ENCODE assay signal across 1 cellular context in the genomic region with DNA sequence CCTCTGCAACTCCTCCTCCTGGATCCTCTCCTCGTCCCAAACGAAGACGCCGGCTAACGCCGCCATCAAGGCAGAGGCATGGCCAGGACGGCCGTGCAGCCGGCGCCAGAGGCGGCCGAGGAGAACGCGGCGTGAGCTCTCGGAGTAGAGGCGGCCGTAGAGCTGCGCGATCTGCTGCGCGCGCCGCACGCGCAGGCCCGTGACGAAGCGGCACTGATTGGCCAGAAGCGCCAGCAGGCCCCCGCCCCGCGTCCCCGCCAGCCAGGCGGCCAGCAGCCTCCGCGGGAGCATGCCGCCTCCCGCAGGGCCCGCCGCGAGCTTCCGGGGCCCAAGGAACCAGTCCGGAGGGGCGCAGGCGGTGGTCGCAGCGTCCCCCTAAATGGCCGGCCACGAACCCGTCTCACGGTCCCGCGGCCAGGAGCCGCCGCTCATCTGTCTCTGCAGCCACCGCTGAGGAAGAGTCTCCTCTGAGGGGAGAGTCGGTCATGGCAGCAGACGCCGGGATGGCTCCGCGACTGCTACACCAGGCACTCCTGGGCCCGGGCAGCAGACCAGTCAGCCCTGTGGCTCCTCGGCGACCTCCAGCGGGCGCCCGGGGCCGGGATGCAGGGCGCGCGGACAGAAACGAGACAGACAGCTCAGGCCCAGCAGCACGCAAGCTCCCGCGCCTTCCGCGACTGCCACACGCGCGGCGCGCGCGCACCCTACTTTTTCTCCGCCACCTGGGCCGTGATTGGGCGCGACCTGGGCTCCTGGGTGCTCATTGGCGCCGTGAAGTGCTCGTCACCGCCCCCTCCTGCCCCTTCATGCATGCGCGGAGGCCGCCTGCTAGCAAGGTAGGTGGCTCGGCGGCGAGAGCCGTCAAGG.
TF ChIP-seq lines count a peak whose summit lies in the region.

A gene with protein sequence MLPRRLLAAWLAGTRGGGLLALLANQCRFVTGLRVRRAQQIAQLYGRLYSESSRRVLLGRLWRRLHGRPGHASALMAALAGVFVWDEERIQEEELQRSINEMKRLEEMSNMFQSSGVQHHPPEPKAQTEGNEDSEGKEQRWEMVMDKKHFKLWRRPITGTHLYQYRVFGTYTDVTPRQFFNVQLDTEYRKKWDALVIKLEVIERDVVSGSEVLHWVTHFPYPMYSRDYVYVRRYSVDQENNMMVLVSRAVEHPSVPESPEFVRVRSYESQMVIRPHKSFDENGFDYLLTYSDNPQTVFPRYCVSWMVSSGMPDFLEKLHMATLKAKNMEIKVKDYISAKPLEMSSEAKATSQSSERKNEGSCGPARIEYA (minus strand): TSS at position 684 of the 867 bp plus-strand sequence. CDS start 393 bp downstream, at position 291.

TF ChIP-seq in HEK293, 187 proteins besides CTCF, POLR2A, EP300 and RAD21 (continued from another document and continues in another):
- TF ChIP-seq, protein P1, sequence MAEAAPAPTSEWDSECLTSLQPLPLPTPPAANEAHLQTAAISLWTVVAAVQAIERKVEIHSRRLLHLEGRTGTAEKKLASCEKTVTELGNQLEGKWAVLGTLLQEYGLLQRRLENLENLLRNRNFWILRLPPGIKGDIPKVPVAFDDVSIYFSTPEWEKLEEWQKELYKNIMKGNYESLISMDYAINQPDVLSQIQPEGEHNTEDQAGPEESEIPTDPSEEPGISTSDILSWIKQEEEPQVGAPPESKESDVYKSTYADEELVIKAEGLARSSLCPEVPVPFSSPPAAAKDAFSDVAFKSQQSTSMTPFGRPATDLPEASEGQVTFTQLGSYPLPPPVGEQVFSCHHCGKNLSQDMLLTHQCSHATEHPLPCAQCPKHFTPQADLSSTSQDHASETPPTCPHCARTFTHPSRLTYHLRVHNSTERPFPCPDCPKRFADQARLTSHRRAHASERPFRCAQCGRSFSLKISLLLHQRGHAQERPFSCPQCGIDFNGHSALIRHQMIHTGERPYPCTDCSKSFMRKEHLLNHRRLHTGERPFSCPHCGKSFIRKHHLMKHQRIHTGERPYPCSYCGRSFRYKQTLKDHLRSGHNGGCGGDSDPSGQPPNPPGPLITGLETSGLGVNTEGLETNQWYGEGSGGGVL (tag by site-specific recombination; IDR thresholded peaks at IDR 0.05) = no peak
- TF ChIP-seq ZNF555 (tag by site-specific recombination; conservative IDR thresholded peaks at IDR 0.05) (no peak), ZNF391 (tag by site-specific recombination; IDR thresholded peaks at IDR 0.05; ENCODE audit: borderline replicate concordance, low read depth) (no peak; the same call in 1 of the 2 replicates), ZNF24 (tag by site-specific recombination; IDR thresholded peaks at IDR 0.05) (0 out of 2 replicates have a peak, but pooled peaks have one; percentile 40), ZNF366 (tag by site-specific recombination; conservative IDR thresholded peaks at IDR 0.05) (no peak), GLI2 (tag by site-specific recombination; IDR thresholded peaks at IDR 0.05; ENCODE audit: borderline replicate concordance, low read depth) (no peak), ZFP37 (tag by site-specific recombination; IDR thresholded peaks at IDR 0.05) (peak; percentile 76), ZNF140 (tag by site-specific recombination; IDR thresholded peaks at IDR 0.05) (no peak), ZNF23 (tag by site-specific recombination; IDR thresholded peaks at IDR 0.05; ENCODE audit: borderline replicate concordance) (no peak), GLI4 (tag by site-specific recombination; IDR thresholded peaks at IDR 0.05) (no peak), ZNF433 (tag by site-specific recombination; IDR thresholded peaks at IDR 0.05; ENCODE audit: low read depth) (no peak), ZNF202 (tag by site-specific recombination; IDR thresholded peaks at IDR 0.05; ENCODE audit: borderline replicate concordance) (no peak), ZNF549 (tag by site-specific recombination; IDR thresholded peaks at IDR 0.05) (no peak), KLF8 (tag by site-specific recombination; IDR thresholded peaks at IDR 0.05) (no peak), ZNF792 (tag by site-specific recombination; IDR thresholded peaks at IDR 0.05) (no peak), ZNF157 (tag by site-specific recombination; IDR thresholded peaks at IDR 0.05) (no peak), MYNN (tag by site-specific recombination; IDR thresholded peaks at IDR 0.05; ENCODE audit: borderline replicate concordance) (no peak), ZNF707 (tag by site-specific recombination; IDR thresholded peaks at IDR 0.05) (no peak), ZNF335 (tag by site-specific recombination; conservative IDR thresholded peaks at IDR 0.05) (peak; percentile 88), ZSCAN23 (tag by site-specific recombination; IDR thresholded peaks at IDR 0.05) (peak; percentile 58; the same call in 1 of the 2 replicates), TRIM28 (IDR thresholded peaks at IDR 0.05; ENCODE audit: borderline replicate concordance, low read length) (no peak), ZNF548 (tag by site-specific recombination; IDR thresholded peaks at IDR 0.05) (no peak), ZFP69B (tag by site-specific recombination; IDR thresholded peaks at IDR 0.05) (peak; percentile 55; the same call in 1 of the 2 replicates), SCRT2 (tag by site-specific recombination; IDR thresholded peaks at IDR 0.05) (no peak), ZNF600 (tag by site-specific recombination; IDR thresholded peaks at IDR 0.05) (no peak; the same call in none of the 2 replicates), ZNF768 (tag by site-specific recombination; IDR thresholded peaks at IDR 0.05) (no peak), OSR2 (tag by site-specific recombination; IDR thresholded peaks at IDR 0.05) (peak; percentile 50; the same call in 1 of the 2 replicates), ZBTB20 (tag by site-specific recombination; IDR thresholded peaks at IDR 0.05) (peak; percentile 80), ZNF266 (tag by site-specific recombination; IDR thresholded peaks at IDR 0.05; ENCODE audit: low read depth) (no peak), ZNF341 (tag by site-specific recombination; IDR thresholded peaks at IDR 0.05; ENCODE audit: low read depth) (no peak), ZSCAN16 (tag by site-specific recombination; IDR thresholded peaks at IDR 0.05) (no peak), ZNF274 (IDR thresholded peaks at IDR 0.05; ENCODE audit: low read length) (no peak), ZNF274 (tag by site-specific recombination; IDR thresholded peaks at IDR 0.05; ENCODE audit: borderline replicate concordance) (no peak), ZNF621 (tag by site-specific recombination; IDR thresholded peaks at IDR 0.05) (no peak), ZNF626 (tag by site-specific recombination; IDR thresholded peaks at IDR 0.05) (no peak), ZNF610 (tag by site-specific recombination; IDR thresholded peaks at IDR 0.05; ENCODE audit: borderline replicate concordance) (peak; percentile 53), ZNF514 (tag by site-specific recombination; IDR thresholded peaks at IDR 0.05) (no peak), ZBTB21 (tag by site-specific recombination; IDR thresholded peaks at IDR 0.05) (no peak)
- TF ChIP-seq, protein P2, sequence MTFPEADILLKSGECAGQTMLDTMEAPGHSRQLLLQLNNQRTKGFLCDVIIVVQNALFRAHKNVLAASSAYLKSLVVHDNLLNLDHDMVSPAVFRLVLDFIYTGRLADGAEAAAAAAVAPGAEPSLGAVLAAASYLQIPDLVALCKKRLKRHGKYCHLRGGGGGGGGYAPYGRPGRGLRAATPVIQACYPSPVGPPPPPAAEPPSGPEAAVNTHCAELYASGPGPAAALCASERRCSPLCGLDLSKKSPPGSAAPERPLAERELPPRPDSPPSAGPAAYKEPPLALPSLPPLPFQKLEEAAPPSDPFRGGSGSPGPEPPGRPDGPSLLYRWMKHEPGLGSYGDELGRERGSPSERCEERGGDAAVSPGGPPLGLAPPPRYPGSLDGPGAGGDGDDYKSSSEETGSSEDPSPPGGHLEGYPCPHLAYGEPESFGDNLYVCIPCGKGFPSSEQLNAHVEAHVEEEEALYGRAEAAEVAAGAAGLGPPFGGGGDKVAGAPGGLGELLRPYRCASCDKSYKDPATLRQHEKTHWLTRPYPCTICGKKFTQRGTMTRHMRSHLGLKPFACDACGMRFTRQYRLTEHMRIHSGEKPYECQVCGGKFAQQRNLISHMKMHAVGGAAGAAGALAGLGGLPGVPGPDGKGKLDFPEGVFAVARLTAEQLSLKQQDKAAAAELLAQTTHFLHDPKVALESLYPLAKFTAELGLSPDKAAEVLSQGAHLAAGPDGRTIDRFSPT (tag by site-specific recombination; IDR thresholded peaks at IDR 0.05) = peak; percentile 61
- TF ChIP-seq, protein P3, sequence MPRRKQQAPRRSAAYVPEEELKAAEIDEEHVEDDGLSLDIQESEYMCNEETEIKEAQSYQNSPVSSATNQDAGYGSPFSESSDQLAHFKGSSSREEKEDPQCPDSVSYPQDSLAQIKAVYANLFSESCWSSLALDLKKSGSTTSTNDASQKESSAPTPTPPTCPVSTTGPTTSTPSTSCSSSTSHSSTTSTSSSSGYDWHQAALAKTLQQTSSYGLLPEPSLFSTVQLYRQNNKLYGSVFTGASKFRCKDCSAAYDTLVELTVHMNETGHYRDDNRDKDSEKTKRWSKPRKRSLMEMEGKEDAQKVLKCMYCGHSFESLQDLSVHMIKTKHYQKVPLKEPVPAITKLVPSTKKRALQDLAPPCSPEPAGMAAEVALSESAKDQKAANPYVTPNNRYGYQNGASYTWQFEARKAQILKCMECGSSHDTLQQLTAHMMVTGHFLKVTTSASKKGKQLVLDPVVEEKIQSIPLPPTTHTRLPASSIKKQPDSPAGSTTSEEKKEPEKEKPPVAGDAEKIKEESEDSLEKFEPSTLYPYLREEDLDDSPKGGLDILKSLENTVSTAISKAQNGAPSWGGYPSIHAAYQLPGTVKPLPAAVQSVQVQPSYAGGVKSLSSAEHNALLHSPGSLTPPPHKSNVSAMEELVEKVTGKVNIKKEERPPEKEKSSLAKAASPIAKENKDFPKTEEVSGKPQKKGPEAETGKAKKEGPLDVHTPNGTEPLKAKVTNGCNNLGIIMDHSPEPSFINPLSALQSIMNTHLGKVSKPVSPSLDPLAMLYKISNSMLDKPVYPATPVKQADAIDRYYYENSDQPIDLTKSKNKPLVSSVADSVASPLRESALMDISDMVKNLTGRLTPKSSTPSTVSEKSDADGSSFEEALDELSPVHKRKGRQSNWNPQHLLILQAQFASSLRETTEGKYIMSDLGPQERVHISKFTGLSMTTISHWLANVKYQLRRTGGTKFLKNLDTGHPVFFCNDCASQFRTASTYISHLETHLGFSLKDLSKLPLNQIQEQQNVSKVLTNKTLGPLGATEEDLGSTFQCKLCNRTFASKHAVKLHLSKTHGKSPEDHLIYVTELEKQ (tag by site-specific recombination; IDR thresholded peaks at IDR 0.05; ENCODE audit: borderline replicate concordance) = no peak
- TF ChIP-seq, protein P4, sequence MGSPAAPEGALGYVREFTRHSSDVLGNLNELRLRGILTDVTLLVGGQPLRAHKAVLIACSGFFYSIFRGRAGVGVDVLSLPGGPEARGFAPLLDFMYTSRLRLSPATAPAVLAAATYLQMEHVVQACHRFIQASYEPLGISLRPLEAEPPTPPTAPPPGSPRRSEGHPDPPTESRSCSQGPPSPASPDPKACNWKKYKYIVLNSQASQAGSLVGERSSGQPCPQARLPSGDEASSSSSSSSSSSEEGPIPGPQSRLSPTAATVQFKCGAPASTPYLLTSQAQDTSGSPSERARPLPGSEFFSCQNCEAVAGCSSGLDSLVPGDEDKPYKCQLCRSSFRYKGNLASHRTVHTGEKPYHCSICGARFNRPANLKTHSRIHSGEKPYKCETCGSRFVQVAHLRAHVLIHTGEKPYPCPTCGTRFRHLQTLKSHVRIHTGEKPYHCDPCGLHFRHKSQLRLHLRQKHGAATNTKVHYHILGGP (tag by site-specific recombination; IDR thresholded peaks at IDR 0.05) = no peak
- TF ChIP-seq, protein P5, sequence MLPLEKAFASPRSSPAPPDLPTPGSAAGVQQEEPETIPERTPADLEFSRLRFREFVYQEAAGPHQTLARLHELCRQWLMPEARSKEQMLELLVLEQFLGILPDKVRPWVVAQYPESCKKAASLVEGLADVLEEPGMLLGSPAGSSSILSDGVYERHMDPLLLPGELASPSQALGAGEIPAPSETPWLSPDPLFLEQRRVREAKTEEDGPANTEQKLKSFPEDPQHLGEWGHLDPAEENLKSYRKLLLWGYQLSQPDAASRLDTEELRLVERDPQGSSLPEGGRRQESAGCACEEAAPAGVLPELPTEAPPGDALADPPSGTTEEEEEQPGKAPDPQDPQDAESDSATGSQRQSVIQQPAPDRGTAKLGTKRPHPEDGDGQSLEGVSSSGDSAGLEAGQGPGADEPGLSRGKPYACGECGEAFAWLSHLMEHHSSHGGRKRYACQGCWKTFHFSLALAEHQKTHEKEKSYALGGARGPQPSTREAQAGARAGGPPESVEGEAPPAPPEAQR (tag by site-specific recombination; IDR thresholded peaks at IDR 0.05) = no peak
- TF ChIP-seq, protein P6, sequence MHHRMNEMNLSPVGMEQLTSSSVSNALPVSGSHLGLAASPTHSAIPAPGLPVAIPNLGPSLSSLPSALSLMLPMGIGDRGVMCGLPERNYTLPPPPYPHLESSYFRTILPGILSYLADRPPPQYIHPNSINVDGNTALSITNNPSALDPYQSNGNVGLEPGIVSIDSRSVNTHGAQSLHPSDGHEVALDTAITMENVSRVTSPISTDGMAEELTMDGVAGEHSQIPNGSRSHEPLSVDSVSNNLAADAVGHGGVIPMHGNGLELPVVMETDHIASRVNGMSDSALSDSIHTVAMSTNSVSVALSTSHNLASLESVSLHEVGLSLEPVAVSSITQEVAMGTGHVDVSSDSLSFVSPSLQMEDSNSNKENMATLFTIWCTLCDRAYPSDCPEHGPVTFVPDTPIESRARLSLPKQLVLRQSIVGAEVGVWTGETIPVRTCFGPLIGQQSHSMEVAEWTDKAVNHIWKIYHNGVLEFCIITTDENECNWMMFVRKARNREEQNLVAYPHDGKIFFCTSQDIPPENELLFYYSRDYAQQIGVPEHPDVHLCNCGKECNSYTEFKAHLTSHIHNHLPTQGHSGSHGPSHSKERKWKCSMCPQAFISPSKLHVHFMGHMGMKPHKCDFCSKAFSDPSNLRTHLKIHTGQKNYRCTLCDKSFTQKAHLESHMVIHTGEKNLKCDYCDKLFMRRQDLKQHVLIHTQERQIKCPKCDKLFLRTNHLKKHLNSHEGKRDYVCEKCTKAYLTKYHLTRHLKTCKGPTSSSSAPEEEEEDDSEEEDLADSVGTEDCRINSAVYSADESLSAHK (tag by site-specific recombination; IDR thresholded peaks at IDR 0.05) = no peak
- TF ChIP-seq, protein P7, sequence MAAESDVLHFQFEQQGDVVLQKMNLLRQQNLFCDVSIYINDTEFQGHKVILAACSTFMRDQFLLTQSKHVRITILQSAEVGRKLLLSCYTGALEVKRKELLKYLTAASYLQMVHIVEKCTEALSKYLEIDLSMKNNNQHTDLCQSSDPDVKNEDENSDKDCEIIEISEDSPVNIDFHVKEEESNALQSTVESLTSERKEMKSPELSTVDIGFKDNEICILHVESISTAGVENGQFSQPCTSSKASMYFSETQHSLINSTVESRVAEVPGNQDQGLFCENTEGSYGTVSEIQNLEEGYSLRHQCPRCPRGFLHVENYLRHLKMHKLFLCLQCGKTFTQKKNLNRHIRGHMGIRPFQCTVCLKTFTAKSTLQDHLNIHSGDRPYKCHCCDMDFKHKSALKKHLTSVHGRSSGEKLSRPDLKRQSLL (tag by site-specific recombination; IDR thresholded peaks at IDR 0.05) = no peak
